ENCODE assay signal across 8 cellular contexts in the genomic region with DNA sequence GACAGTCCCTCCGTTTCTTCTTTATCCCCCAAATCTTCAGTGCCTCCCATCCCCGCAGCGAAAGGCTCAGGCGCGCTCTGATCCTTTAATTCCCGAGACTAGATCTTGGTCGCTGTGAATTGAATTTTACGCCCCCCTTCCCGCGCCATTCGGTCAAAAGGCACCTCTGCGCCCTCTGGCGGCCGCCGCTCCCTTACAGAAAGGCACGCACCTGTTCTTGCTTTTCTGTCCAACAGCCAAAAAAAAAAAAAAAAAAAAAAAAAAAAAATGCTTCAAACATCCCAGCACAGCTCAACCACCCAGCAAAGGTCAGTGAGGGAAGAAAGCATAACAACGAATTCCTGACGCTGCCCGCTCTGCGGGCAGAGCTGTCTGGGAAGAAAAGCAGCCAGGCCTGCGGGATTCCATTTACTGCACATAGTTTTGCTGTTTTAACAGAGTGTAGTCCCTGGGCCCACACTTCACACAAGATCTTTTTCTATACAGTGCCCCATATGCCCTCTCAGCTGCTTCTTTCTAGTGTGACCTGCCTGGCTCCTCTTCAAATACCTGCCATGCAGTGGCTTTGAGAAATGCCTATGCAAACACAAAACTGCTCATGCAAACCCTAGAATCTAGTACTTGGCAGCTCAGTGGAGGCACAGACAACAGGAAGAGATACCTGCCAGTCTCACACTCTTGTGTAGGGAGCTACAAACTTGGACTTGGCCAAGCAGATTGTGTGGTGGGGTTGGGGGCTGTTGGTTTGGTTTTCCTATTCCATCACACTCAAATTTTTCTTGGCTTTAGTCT. TPM values are rescaled to one million over a fixed set of nuclear protein-coding genes. Genes with fewer than 3 reads are reported as not detected.
A peak's percentile ranks its signal among the peaks of the same experiment; 100 is the strongest.
DNase-seq lines count a peak whose midpoint lies in the region; ATAC-seq and TF ChIP-seq lines count a peak whose summit lies in the region.

No MANE protein-coding gene starts in this region.

- 8% methylated on average over 21 of the region's 21 CpGs for WGBS in lower leg skin, 2 donors

- intact Hi-C loops in lower leg skin (cut with DNase I; ENCODE audit: low total_unique reads): loop anchor here (5.0 kb wide), 1 partner anchor 91 kb away; the partner anchor contains the start of genes SIAE and SPA17

- TF ChIP-seq CTCF in lower leg skin (IDR thresholded peaks at IDR 0.05): no peak

- ATAC-seq in HG02938 (IDR thresholded peaks at IDR 0.05; ENCODE audit: unreplicated experiment) (peak; percentile 19), GM19328 (IDR thresholded peaks at IDR 0.05; ENCODE audit: unreplicated experiment) (no peak)

- DNase-seq in DMS153 treated with DMSO at 0.1 percent for 48 hours (lab: John Stamatoyannopoulos, UW; ENCODE audit: unreplicated experiment) (peak; percentile 66), NCI-H524 treated with DMSO at 0.1 percent for 48 hours (lab: John Stamatoyannopoulos, UW) (peak; percentile 22), dermis blood vessel endothelial cell (peak; percentile 93), lower leg skin (ENCODE audit: low spot score in 2 of 2) (peak; percentile 66 to 95)
- DNase-seq in activated CD4-positive, alpha-beta T cell treated with anti-CD3 and anti-CD28 coated beads, Interleukin-2, amount 50 U/mL, for 1 hour: peak; percentile 90
- DNase-seq in stimulated activated CD4-positive, alpha-beta T cell treated with anti-CD3 and anti-CD28 coated beads, TNF-alpha, amount 100 ng/mL, for 4 hours (ENCODE audit: low read depth in 3 of 3): peak; percentile 75 to 76 (median 75)

- H3K4me3 ChIP-seq in lower leg skin (ENCODE audit: low read depth, poor library complexity, severe bottlenecking): peak overlapping the region; percentile 30

- no peak for TF ChIP-seq POLR2A in lower leg skin (IDR thresholded peaks at IDR 0.05)

RNA-seq across cellular contexts. Expression of gene ESAM, which starts 1.3 kb away (rescaled TPM):
- 84.4 and 95.4 TPM in 2 replicates for total RNA-seq in dermis blood vessel endothelial cell
- total RNA-seq in lower leg skin: 10 to 100 TPM in 3 of 4 donors, 1 to 10 TPM in 1; 6.1 to 24.1 (median 11.4) TPM

RNA-seq across cellular contexts. Expression of gene VSIG2, which starts 11.3 kb away (rescaled TPM):
- 0.23 and 0.51 TPM in 2 replicates for total RNA-seq in dermis blood vessel endothelial cell
- total RNA-seq in lower leg skin: 1 to 10 TPM in 1 of 4 donors, under 1 TPM in 3; 0.30 to 2.3 (median 0.55) TPM

RNA-seq across cellular contexts. Expression of gene NRGN, which starts 23.6 kb away (rescaled TPM):
- total RNA-seq in dermis blood vessel endothelial cell (0.51 and 1.3 TPM in 2 replicates), lower leg skin (under 1 TPM in 2 of 4 donors, not detected in 2; 0.56 to 0.84 TPM)

RNA-seq across cellular contexts. Expression of gene MSANTD2, which starts 36.9 kb away (rescaled TPM):
- total RNA-seq in dermis blood vessel endothelial cell (7.8 and 11.9 TPM in 2 replicates), lower leg skin (10 to 100 TPM; 11.5 to 21.2 (median 15.2) TPM)

Comparison
In these comparisons a context has a peak if more than half of its experiments do, and no peak if none do; other contexts are left out.
1. DNase-seq: peak in every context shown above with its lines; median percentile 93 in dermis blood vessel endothelial cell; 90 in activated CD4-positive, alpha-beta T cell treated with anti-CD3 and anti-CD28 coated beads, Interleukin-2, amount 50 U/mL, for 1 hour; 80 in lower leg skin; 75 in stimulated activated CD4-positive, alpha-beta T cell treated with anti-CD3 and anti-CD28 coated beads, TNF-alpha, amount 100 ng/mL, for 4 hours; 66 in DMS153 treated with DMSO at 0.1 percent for 48 hours; 22 in NCI-H524 treated with DMSO at 0.1 percent for 48 hours.